Comparison of ENCODE assay signal across 21 cellular contexts in genomic region chr7:51026341-51026740, GRCh38.
"Had no signal": no experiment of that assay in that cellular context is flagged by ENCODE, and none has a peak within 500 bp of the region (broad histone marks: within the 10 kb centered on the region; RNA-seq: fewer than 3 reads in every experiment).

No MANE protein-coding gene starts in this region.

- H3K27me3 ChIP-seq: esophagus squamous epithelium, gastroesophageal sphincter, neural progenitor cell, sigmoid colon, stomach, transverse colon, uterus had no signal

- H3K36me3 ChIP-seq: left ventricle myocardium inferior, neural progenitor cell, sigmoid colon, thoracic aorta, transverse colon, uterus had no signal

- ATAC-seq: effector memory CD8-positive, alpha-beta T cell; gastroesophageal sphincter; natural killer cell; stimulated activated naive B cell treated with anti-CD40 and anti-IgM and Interleukin-4, amounts not matched to agents 10 μg/mL and 1 μg/mL and 100 μg/mL, for 72 hours had no signal

- H3K4me3 ChIP-seq: esophagus squamous epithelium, gastroesophageal sphincter, left ventricle myocardium inferior, neural progenitor cell, sigmoid colon, skin epidermis, stomach, thoracic aorta, transverse colon, uterus had no signal

- H3K4me1 ChIP-seq: esophagus squamous epithelium, gastroesophageal sphincter, neural progenitor cell, parathyroid adenoma, sigmoid colon, stomach, transverse colon, uterus had no signal

- H3K9me3 ChIP-seq: esophagus squamous epithelium, gastroesophageal sphincter, left ventricle myocardium inferior, sigmoid colon, stomach, thoracic aorta, transverse colon, uterus had no signal

- DNase-seq: central memory CD4-positive, alpha-beta T cell; effector memory CD8-positive, alpha-beta T cell; esophagus squamous epithelium; glutamatergic neuron; left ventricle myocardium inferior; natural killer cell; occipital lobe; sigmoid colon; stimulated activated CD4-positive, alpha-beta T cell treated with anti-CD3 and anti-CD28 coated beads, Interleukin-2, amount 100 ng/mL, for 24 hours; stimulated activated CD4-positive, alpha-beta T cell treated with anti-CD3 and anti-CD28 coated beads, Interleukin-4, amount 100 ng/mL, for 4 hours; stimulated activated naive B cell treated with anti-CD40 and anti-IgM and Interleukin-4, amounts not matched to agents 10 μg/mL and 1 μg/mL and 100 μg/mL, for 72 hours; stomach; substantia nigra; transverse colon; uterus had no signal

- H3K27ac ChIP-seq: epithelial cell of prostate, esophagus squamous epithelium, gastroesophageal sphincter, left ventricle myocardium inferior, neural progenitor cell, parathyroid adenoma, sigmoid colon, skin epidermis, stomach, thoracic aorta, transverse colon, uterus had no signal
